19 cellular contexts compared by ENCODE assay signal in genomic region chr10:1180836-1181235, GRCh38.
DNase-seq lines count a peak whose midpoint lies in the region; ATAC-seq and TF ChIP-seq lines count a peak whose summit lies in the region.
"Had no signal": no experiment of that assay in that cellular context is flagged by ENCODE, and none has a peak within 500 bp of the region (broad histone marks: within the 10 kb centered on the region; RNA-seq: fewer than 3 reads in every experiment).

No MANE protein-coding gene starts in this region.

- H3K36me3 ChIP-seq in H7 (replicated peaks; ENCODE audit: control insufficient read depth, insufficient read depth, low read length), result no peaks in the 10 kb centered on the region
- no peaks in the 10 kb centered on the region for H3K36me3 ChIP-seq in sigmoid colon
- H3K36me3 ChIP-seq in heart right ventricle, result no peaks in the 10 kb centered on the region
- no peaks in the 10 kb centered on the region for H3K36me3 ChIP-seq in CD8-positive, alpha-beta T cell (ENCODE audit: insufficient read depth, low read length)

- CTCF ChIA-PET in activated B cell treated with CpG ODN at 0.5 μM for 24 hours (lab: Charles Lee), result no interaction called here
- CTCF ChIA-PET in CD8-positive, alpha-beta T cell (lab: Charles Lee), result interaction anchor here (0.8 kb wide), 1 partner anchor 71 kb away, joined by 3 read pairs; no protein-coding TSS in a partner anchor

- POLR2A ChIA-PET in activated B cell treated with CpG ODN at 0.5 μM for 24 hours (lab: Charles Lee), result no interaction called here
- POLR2A ChIA-PET in CD8-positive, alpha-beta T cell (lab: Charles Lee), result no interaction called here

- no peaks in the 10 kb centered on the region for H3K36me3 Mint-ChIP-seq in activated B cell treated with CpG ODN at 0.5 μM for 24 hours (ENCODE audit: low read depth)
- no peaks in the 10 kb centered on the region for H3K36me3 Mint-ChIP-seq in CD8-positive, alpha-beta T cell
- H3K36me3 Mint-ChIP-seq: activated naive CD4-positive, alpha-beta T cell treated with anti-CD3 and anti-CD28 coated beads, Interleukin-2, amount 10 ng/mL, durations not matched to agents 7 days and 5 days had no signal

- H3K4me1 Mint-ChIP-seq in activated B cell treated with CpG ODN at 0.5 μM for 24 hours, result no peaks in the 10 kb centered on the region
- no peaks in the 10 kb centered on the region for H3K4me1 Mint-ChIP-seq in CD8-positive, alpha-beta T cell (ENCODE audit: low read depth)
- H3K4me1 Mint-ChIP-seq: activated CD4-positive, alpha-beta T cell treated with anti-CD3 and anti-CD28 coated beads, Interleukin-2, amount 10 ng/mL, durations not matched to agents 7 days and 5 days; activated naive CD4-positive, alpha-beta T cell treated with anti-CD3 and anti-CD28 coated beads, Interleukin-2, amount 10 ng/mL, durations not matched to agents 7 days and 5 days; stimulated activated naive CD8-positive, alpha-beta T cell treated with anti-CD3 and anti-CD28 coated beads, Interleukin-15, amount 100 ng/mL, for 72 hours had no signal

- H3K9me3 ChIP-seq in sigmoid colon (no peaks in the 10 kb centered on the region), heart right ventricle (no peaks in the 10 kb centered on the region)
- H3K9me3 ChIP-seq in CD8-positive, alpha-beta T cell (ENCODE audit: low read length), result no peaks in the 10 kb centered on the region

- no peak for ATAC-seq in activated B cell treated with CpG ODN at 0.5 μM for 24 hours (ENCODE audit: low read depth)
- ATAC-seq in heart right ventricle, result no peak
- no peak for ATAC-seq in HG02884 (IDR thresholded peaks at IDR 0.05; ENCODE audit: unreplicated experiment)
- ATAC-seq in CD8-positive, alpha-beta T cell, result no peak
- ATAC-seq: foreskin keratinocyte; stimulated activated naive CD8-positive, alpha-beta T cell treated with anti-CD3 and anti-CD28 coated beads, Interleukin-15, amount 100 ng/mL, for 72 hours had no signal

- H3K9me3 Mint-ChIP-seq in activated B cell treated with CpG ODN at 0.5 μM for 24 hours, result no peaks in the 10 kb centered on the region
- H3K9me3 Mint-ChIP-seq in CD8-positive, alpha-beta T cell, result no peaks in the 10 kb centered on the region
- H3K9me3 Mint-ChIP-seq: activated CD4-positive, alpha-beta T cell treated with anti-CD3 and anti-CD28 coated beads, Interleukin-2, amount 10 ng/mL, durations not matched to agents 7 days and 5 days; activated naive CD4-positive, alpha-beta T cell treated with anti-CD3 and anti-CD28 coated beads, Interleukin-2, amount 10 ng/mL, durations not matched to agents 7 days and 5 days; stimulated activated naive CD8-positive, alpha-beta T cell treated with anti-CD3 and anti-CD28 coated beads, Interleukin-15, amount 100 ng/mL, for 72 hours had no signal

- H3K4me1 ChIP-seq in sigmoid colon (no peaks in the 10 kb centered on the region), heart right ventricle (no peaks in the 10 kb centered on the region)
- H3K4me1 ChIP-seq in CD8-positive, alpha-beta T cell (ENCODE audit: insufficient read depth, low read length), result no peaks in the 10 kb centered on the region
- H3K4me1 ChIP-seq: foreskin keratinocyte had no signal

- intact Hi-C loops in activated B cell treated with CpG ODN at 0.5 μM for 24 hours (cut with micrococcal nuclease), result no loop called here
- intact Hi-C loops in sigmoid colon (cut with DNase I), result no loop called here
- intact Hi-C loops in heart right ventricle (cut with DNase I), result no loop called here
- intact Hi-C loops in CD8-positive, alpha-beta T cell (cut with DNase I, micrococcal nuclease), result no loop called here

- no peak overlapping the region for H3K27ac Mint-ChIP-seq in activated B cell treated with CpG ODN at 0.5 μM for 24 hours
- no peak overlapping the region for H3K27ac Mint-ChIP-seq in CD8-positive, alpha-beta T cell
- H3K27ac Mint-ChIP-seq: activated CD4-positive, alpha-beta T cell treated with anti-CD3 and anti-CD28 coated beads, Interleukin-2, amount 10 ng/mL, durations not matched to agents 7 days and 5 days; activated naive CD4-positive, alpha-beta T cell treated with anti-CD3 and anti-CD28 coated beads, Interleukin-2, amount 10 ng/mL, durations not matched to agents 7 days and 5 days; stimulated activated naive CD8-positive, alpha-beta T cell treated with anti-CD3 and anti-CD28 coated beads, Interleukin-15, amount 100 ng/mL, for 72 hours had no signal

- TF ChIP-seq POLR2A in sigmoid colon (IDR thresholded peaks at IDR 0.05), result no peak

- no peak overlapping the region for H3K4me3 Mint-ChIP-seq in activated B cell treated with CpG ODN at 0.5 μM for 24 hours
- H3K4me3 Mint-ChIP-seq in CD8-positive, alpha-beta T cell, result no peak overlapping the region
- H3K4me3 Mint-ChIP-seq: activated CD4-positive, alpha-beta T cell treated with anti-CD3 and anti-CD28 coated beads, Interleukin-2, amount 10 ng/mL, durations not matched to agents 7 days and 5 days; activated naive CD4-positive, alpha-beta T cell treated with anti-CD3 and anti-CD28 coated beads, Interleukin-2, amount 10 ng/mL, durations not matched to agents 7 days and 5 days; stimulated activated naive CD8-positive, alpha-beta T cell treated with anti-CD3 and anti-CD28 coated beads, Interleukin-15, amount 100 ng/mL, for 72 hours had no signal

- H3K27me3 Mint-ChIP-seq in activated B cell treated with CpG ODN at 0.5 μM for 24 hours, result peaks cover 3% of the 10 kb centered on the region
- H3K27me3 Mint-ChIP-seq in CD8-positive, alpha-beta T cell (ENCODE audit: low read depth), result peaks cover 8% of the 10 kb centered on the region

- WGBS in sigmoid colon, 2 donors, result 87 to 89% methylated on average over 11 of the region's 11 CpGs
- WGBS in heart right ventricle, 2 donors, result 68 to 69% methylated on average over 11 of the region's 11 CpGs

- no peak overlapping the region for H3K27ac ChIP-seq in sigmoid colon
- H3K27ac ChIP-seq in heart right ventricle, result no peak overlapping the region
- no peak overlapping the region for H3K27ac ChIP-seq in CD8-positive, alpha-beta T cell (ENCODE audit: low read depth, low read length)
- H3K27ac ChIP-seq: epithelial cell of prostate, foreskin keratinocyte, SK-N-MC had no signal

- peaks cover 1% of the 10 kb centered on the region; the same call in 1 of the 2 replicates for H3K27me3 ChIP-seq in H7 (ENCODE audit: control insufficient read depth, insufficient read depth, low read length)
- H3K27me3 ChIP-seq in sigmoid colon, result peaks cover 0 to 6% (median 0%) of the 10 kb centered on the region in 3 donors
- peaks cover 0 to 41% (median 21%) of the 10 kb centered on the region in 7 donors for H3K27me3 ChIP-seq in heart right ventricle
- no peaks in the 10 kb centered on the region for H3K27me3 ChIP-seq in CD8-positive, alpha-beta T cell (ENCODE audit: insufficient read depth, low read length)
- H3K27me3 ChIP-seq: foreskin keratinocyte had no signal

- H3K4me3 ChIP-seq in H7 (ENCODE audit: insufficient read depth, low read depth, low read length) (no peak overlapping the region), sigmoid colon (no peak overlapping the region), heart right ventricle (no peak overlapping the region)
- no peak overlapping the region for H3K4me3 ChIP-seq in CD8-positive, alpha-beta T cell (ENCODE audit: low read depth, low read length)
- H3K4me3 ChIP-seq: SK-N-MC had no signal

- TF ChIP-seq CTCF in activated B cell treated with CpG ODN at 0.5 μM for 24 hours (IDR thresholded peaks at IDR 0.05), result no peak
- TF ChIP-seq CTCF in sigmoid colon (IDR thresholded peaks at IDR 0.05), result no peak
- no peak for TF ChIP-seq CTCF in heart right ventricle (IDR thresholded peaks at IDR 0.05)
- TF ChIP-seq CTCF in CD8-positive, alpha-beta T cell (IDR thresholded peaks at IDR 0.05), result no peak

- DNase-seq in H7, result peak; percentile 86
- DNase-seq in activated B cell treated with CpG ODN at 0.5 μM for 24 hours, result peak; percentile 1
- peak; percentile 60 for DNase-seq in iPS-NIHi11 (ENCODE audit: low spot score)
- peak; percentile 42 for DNase-seq in sigmoid colon
- no peak for DNase-seq in heart right ventricle
- DNase-seq in T1000 (lab: John Stamatoyannopoulos, UW), result no peak
- DNase-seq in CD8-positive, alpha-beta T cell, result no peak
- DNase-seq: activated CD4-positive, alpha-beta T cell treated with anti-CD3 and anti-CD28 coated beads, Interleukin-2, amount 10 ng/mL, durations not matched to agents 7 days and 5 days; activated naive CD4-positive, alpha-beta T cell treated with anti-CD3 and anti-CD28 coated beads, Interleukin-2, amount 10 ng/mL, durations not matched to agents 7 days and 5 days; activated T-cell treated with anti-CD3 and anti-CD28 coated beads for 4 hours; cortex of kidney; foreskin keratinocyte; NCI-H1417; NCI-H2171; stimulated activated CD4-positive, alpha-beta T cell treated with anti-CD3 and anti-CD28 coated beads, Interleukin-2, amount 100 ng/mL, for 24 hours; stimulated activated naive CD8-positive, alpha-beta T cell treated with anti-CD3 and anti-CD28 coated beads, Interleukin-15, amount 100 ng/mL, for 72 hours had no signal

- no peak for TF ChIP-seq EP300 in sigmoid colon (IDR thresholded peaks at IDR 0.05)

Comparison
In these comparisons a context has a peak if more than half of its experiments do, and no peak if none do; other contexts are left out.
1. DNase-seq: peak in H7 (single experiment), activated B cell treated with CpG ODN at 0.5 μM for 24 hours (single experiment), iPS-NIHi11 (single experiment) and sigmoid colon (single experiment); none in heart right ventricle (0 of 2), T1000 (single experiment) and CD8-positive, alpha-beta T cell (0 of 7).